ENCODE assay signal across 8 cellular contexts in the genomic region with DNA sequence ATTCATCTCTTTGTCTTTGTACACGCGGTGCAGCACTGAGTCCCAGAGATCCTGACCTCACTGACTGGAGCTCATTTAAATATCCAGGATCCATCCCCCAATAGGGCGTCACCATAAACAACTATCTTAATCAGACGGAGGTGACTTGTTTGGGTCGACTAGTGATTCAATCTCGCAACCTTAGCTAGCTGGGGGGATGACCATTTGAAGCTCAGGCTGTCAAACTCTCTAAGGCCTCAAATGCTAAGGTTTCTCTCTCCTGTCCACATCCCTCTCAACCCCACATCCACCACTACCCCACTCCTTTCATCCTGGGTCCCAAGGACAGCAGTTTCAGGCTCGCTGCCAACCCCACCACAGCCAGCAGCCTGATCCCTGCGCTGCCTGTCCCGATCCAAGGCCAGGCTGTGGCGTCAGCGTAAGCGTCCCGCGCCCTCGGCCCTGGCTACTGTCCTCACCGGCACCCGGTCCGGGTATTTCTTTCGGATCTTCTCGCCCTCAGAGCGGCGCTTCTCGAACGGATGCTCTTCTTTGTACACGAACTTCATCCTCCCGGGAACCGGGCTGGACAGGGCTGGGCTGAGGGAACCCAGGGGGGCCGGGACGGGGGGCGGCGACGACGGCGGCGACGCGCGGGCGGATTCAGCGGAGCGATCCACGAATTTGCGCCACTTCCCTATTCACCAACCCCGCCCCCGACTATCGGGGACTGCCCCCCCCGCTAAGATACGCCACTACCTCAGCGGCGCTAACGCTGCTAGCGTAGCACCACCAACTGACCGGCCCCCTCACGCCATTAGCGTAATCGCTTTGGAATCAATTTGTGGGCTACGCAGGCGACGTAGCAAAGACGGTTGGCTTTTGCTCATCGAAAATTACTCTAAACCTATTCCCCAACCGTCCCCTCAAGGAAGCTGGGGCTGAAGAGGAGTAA. TPM values are rescaled to one million over a fixed set of nuclear protein-coding genes. Genes with fewer than 3 reads are reported as not detected.
DNase-seq lines count a peak whose midpoint lies in the region; ATAC-seq and FAIRE-seq lines count a peak whose summit lies in the region.

A gene (minus strand): TSS at position 667 of the 934 bp plus-strand sequence. CDS start 119 bp downstream, at position 548.

- peak within 1 kb of the TSS; percentile 98 to 99 for H3K27ac Mint-ChIP-seq in effector memory CD8-positive, alpha-beta T cell

- CTCF ChIA-PET in activated CD8-positive, alpha-beta memory T cell treated with anti-CD3 and anti-CD28 coated beads for 36 hours (lab: Charles Lee): interaction anchor here (0.9 to 3.0 kb wide), 5 partner anchors 9 to 54 kb away, joined by 3 to 17 read pairs (median 3); a partner anchor contains a TSS

- peak; percentile 25 for FAIRE-seq in A204.1 (lab: Jason Lieb, UNC)

- ATAC-seq in GM18861 (IDR thresholded peaks at IDR 0.05; ENCODE audit: unreplicated experiment) (peak; percentile 28), HG03521 (IDR thresholded peaks at IDR 0.05; ENCODE audit: unreplicated experiment) (peak; percentile 26)
- peak; percentile 45 for ATAC-seq in effector memory CD8-positive, alpha-beta T cell (replicated peaks)

- H3K4me1 Mint-ChIP-seq in effector memory CD8-positive, alpha-beta T cell (ENCODE audit: low read depth in 2 of 2): peaks cover 37 to 40% of the 10 kb centered on the region in 2 donors

- no peaks in the 10 kb centered on the region for H3K27me3 Mint-ChIP-seq in effector memory CD8-positive, alpha-beta T cell

- POLR2A ChIA-PET in activated CD8-positive, alpha-beta memory T cell treated with anti-CD3 and anti-CD28 coated beads for 36 hours (lab: Charles Lee): interaction anchor here (0.6 to 1.1 kb wide), 3 partner anchors 9 to 612 kb away, joined by 3 to 7 read pairs (median 6); a partner anchor contains a TSS

- DNase-seq in NK-92 (lab: John Stamatoyannopoulos, UW; ENCODE audit: unreplicated experiment) (peak; percentile 16), medulla oblongata (ENCODE audit: extremely low spot score) (peak; percentile 96)
- DNase-seq in effector memory CD8-positive, alpha-beta T cell: peak; percentile 88 to 93 (median 91)
- DNase-seq in stimulated activated CD4-positive, alpha-beta T cell treated with anti-CD3 and anti-CD28 coated beads, TNF-alpha, amount 100 ng/mL, for 48 hours (ENCODE audit: low read depth in 3 of 3): peak; percentile 84 to 91 (median 89)

- peaks cover 84% of the 10 kb centered on the region for H3K36me3 Mint-ChIP-seq in effector memory CD8-positive, alpha-beta T cell (ENCODE audit: insufficient read depth)

- H3K9me3 Mint-ChIP-seq in effector memory CD8-positive, alpha-beta T cell: no peaks in the 10 kb centered on the region

- peak within 1 kb of the TSS; percentile 99 to 100 for H3K4me3 Mint-ChIP-seq in effector memory CD8-positive, alpha-beta T cell

RNA-seq across cellular contexts. Expression of the gene that starts here (rescaled TPM):
- 100 to 1,000 TPM; 131 to 135 TPM for total RNA-seq in activated CD8-positive, alpha-beta memory T cell treated with anti-CD3 and anti-CD28 coated beads for 36 hours

Comparison
In these comparisons a context has a peak if more than half of its experiments do, and no peak if none do; other contexts are left out.
1. Peak in every context shown above with its lines: DNase-seq and ATAC-seq.
2. DNase-seq: peak in every context shown above with its lines; median percentile 96 in medulla oblongata; 91 in effector memory CD8-positive, alpha-beta T cell; 89 in stimulated activated CD4-positive, alpha-beta T cell treated with anti-CD3 and anti-CD28 coated beads, TNF-alpha, amount 100 ng/mL, for 48 hours; 16 in NK-92.